In the genomic region with DNA sequence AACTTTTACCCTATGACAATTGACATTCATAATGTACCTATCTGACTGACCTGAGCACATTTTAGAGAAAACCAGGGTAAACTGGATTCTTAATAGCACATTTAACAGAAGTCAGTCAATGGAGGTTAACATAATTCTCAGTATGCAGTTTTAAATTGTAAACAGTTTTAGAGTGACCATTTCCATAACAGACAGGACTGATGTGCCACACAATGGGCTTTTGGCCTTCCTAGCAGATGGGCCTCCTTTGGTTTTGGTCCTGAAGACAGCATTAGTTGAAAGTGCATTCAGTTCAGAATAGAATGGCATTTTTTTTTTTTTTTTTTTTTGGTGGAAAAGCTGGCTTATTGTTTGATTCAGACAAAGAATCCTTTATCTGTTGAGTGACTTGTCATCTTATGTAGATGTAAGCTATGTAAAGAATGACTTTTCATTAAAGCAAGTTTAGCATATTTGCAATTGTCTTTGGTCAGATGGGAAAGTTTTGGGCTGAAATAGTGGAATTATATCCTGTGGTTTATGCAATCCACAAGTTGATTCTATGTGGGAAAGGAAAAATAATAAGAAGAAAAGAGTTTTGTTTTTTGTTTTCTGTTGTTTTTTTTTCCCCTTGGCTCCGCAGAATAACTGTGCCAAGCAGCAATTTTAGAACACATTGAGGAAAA, we compare ENCODE assay signal across 26 cellular contexts.
DNase-seq lines count a peak whose midpoint lies in the region; ATAC-seq and TF ChIP-seq lines count a peak whose summit lies in the region.
"Had no signal": no experiment of that assay in that cellular context is flagged by ENCODE, and none has a peak within 500 bp of the region (broad histone marks: within the 10 kb centered on the region; RNA-seq: fewer than 3 reads in every experiment).

No MANE protein-coding gene starts in this region.

- no TSS peak for BruUV-seq in mammary epithelial cell (replicated peaks; lab: Mats Ljungman, UMichigan)

- H3K27ac ChIP-seq in SK-N-SH (ENCODE audit: low read depth in 2 of 2, low read length in 1 of 2) (peak overlapping the region in 1 of 2 experiments; percentile 7; a peak in 1 of 4 replicates), mammary epithelial cell (ENCODE audit: insufficient read depth, low read depth, low read length) (peak overlapping the region; percentile 2)
- H3K27ac ChIP-seq: 22Rv1, brain microvascular endothelial cell, psoas muscle, SK-N-MC, skin epidermis, thoracic aorta, VCaP had no signal

- H3K4me1 ChIP-seq in SK-N-SH (ENCODE audit: control insufficient read depth in 1 of 2, insufficient read depth in 2 of 2, low read depth in 1 of 2, low read length in 1 of 2) (no peaks in the 10 kb centered on the region; a peak in 1 of 4 replicates), mammary epithelial cell (ENCODE audit: insufficient read depth, low read length) (peaks cover 39% of the 10 kb centered on the region)
- H3K4me1 ChIP-seq: psoas muscle had no signal

- H3K36me3 ChIP-seq in SK-N-SH (replicated peaks in 1 of 2; ENCODE audit: control insufficient read depth in 1 of 2, insufficient read depth in 2 of 2, low read length in 1 of 2) (no peaks in the 10 kb centered on the region), mammary epithelial cell (ENCODE audit: insufficient read depth, low read length) (no peaks in the 10 kb centered on the region)
- H3K36me3 ChIP-seq: brain microvascular endothelial cell, thoracic aorta had no signal

- TF ChIP-seq CTCF in SK-N-SH (IDR thresholded peaks at IDR 0.05) = no peak
- no peak for TF ChIP-seq CTCF in mammary epithelial cell (conservative IDR thresholded peaks at IDR 0.05 in 1 of 2, IDR thresholded peaks at IDR 0.05 in 1 of 2; ENCODE audit: extremely low read depth in 1 of 2, insufficient read depth in 1 of 2, low read depth in 1 of 2, low read length in 2 of 2)

- in situ Hi-C loops in mammary epithelial cell (cut with MboI; ENCODE audit: low sequenced_read_pairs in 2 of 2) = no loop called here

- H3K4me2 ChIP-seq in SK-N-SH = no peak overlapping the region
- H3K4me2 ChIP-seq in mammary epithelial cell (ENCODE audit: insufficient read depth, low read depth, low read length) = no peak overlapping the region

- peak in 1 of 2 experiments; percentile 48; a peak in 1 of 4 replicates for TF ChIP-seq EP300 in SK-N-SH (IDR thresholded peaks at IDR 0.05; ENCODE audit: borderline replicate concordance in 1 of 2, low read depth in 1 of 2, low read length in 1 of 2)

- H3K27me3 ChIP-seq in SK-N-SH (ENCODE audit: insufficient read depth) (no peaks in the 10 kb centered on the region), mammary epithelial cell (ENCODE audit: insufficient read depth, low read length) (no peaks in the 10 kb centered on the region)
- H3K27me3 ChIP-seq: brain microvascular endothelial cell had no signal

- H3K9ac ChIP-seq in SK-N-SH (no peak overlapping the region), mammary epithelial cell (ENCODE audit: insufficient read depth, low read length) (no peak overlapping the region)

- H3F3A ChIP-seq in SK-N-SH (replicated peaks; ENCODE audit: insufficient read depth) = no peaks in the 10 kb centered on the region

- no peak for ATAC-seq in SK-N-SH treated with all-trans-retinoic acid at 6 μM for 48 hours
- no peak for ATAC-seq in HG03039 (IDR thresholded peaks at IDR 0.05; ENCODE audit: unreplicated experiment)
- ATAC-seq: psoas muscle; stimulated activated memory B cell treated with anti-CD40 and anti-IgM and Interleukin-4, amounts not matched to agents 10 μg/mL and 1 μg/mL and 100 μg/mL, for 72 hours had no signal

- H3K4me3 ChIP-seq in SK-N-SH (ENCODE audit: low read depth in 2 of 2, low read length in 1 of 2) (no peak overlapping the region), mammary epithelial cell (replicated peaks in 1 of 3; ENCODE audit: insufficient read depth in 1 of 3, low read depth in 2 of 3, low read length in 3 of 3) (no peak overlapping the region)
- H3K4me3 ChIP-seq: psoas muscle, SK-N-MC, skin epidermis, thoracic aorta had no signal

- H3K9me3 ChIP-seq in SK-N-SH (no peaks in the 10 kb centered on the region), mammary epithelial cell (replicated peaks; ENCODE audit: insufficient read depth, low read length) (peaks cover 4% of the 10 kb centered on the region)
- H3K9me3 ChIP-seq: psoas muscle, thoracic aorta had no signal

- 34% methylated on average over 1 of the region's 1 CpG for WGBS in SK-N-SH (ENCODE audit: low lambda C conversion rate)
- 15% methylated on average over 1 of the region's 1 CpG for WGBS in mammary epithelial cell (ENCODE audit: low coverage, missing lambda C conversion rate)

- TF ChIP-seq RAD21 in SK-N-SH (IDR thresholded peaks at IDR 0.05; ENCODE audit: low read length) = no peak

- no peaks in the 10 kb centered on the region for H3K79me2 ChIP-seq in SK-N-SH (ENCODE audit: insufficient read depth)
- H3K79me2 ChIP-seq in mammary epithelial cell (ENCODE audit: insufficient read depth, low read length) = no peaks in the 10 kb centered on the region

- H2AFZ ChIP-seq in SK-N-SH (ENCODE audit: low read depth) (no peak overlapping the region), mammary epithelial cell (ENCODE audit: low read depth, low read length) (peak overlapping the region; percentile 17)

- no peaks in the 10 kb centered on the region for H3K9me2 ChIP-seq in SK-N-SH

- dilution Hi-C loops in mammary epithelial cell (cut with HindIII; ENCODE audit: low sequenced_read_pairs) = no loop called here

- DNase-seq in SK-N-SH (no peak), mammary epithelial cell (peak; percentile 38), iris pigment epithelial cell (ENCODE audit: low read depth) (peak; percentile 35), NK-92 (lab: John Stamatoyannopoulos, UW; ENCODE audit: unreplicated experiment) (no peak), activated T-cell treated with anti-CD3 and anti-CD28 coated beads for 4 hours (no peak), NCI-H82 (lab: John Stamatoyannopoulos, UW) (no peak)
- DNase-seq: activated CD4-positive, alpha-beta T cell treated with anti-CD3 and anti-CD28 coated beads, Interleukin-2, amount 50 U/mL, for 1 hour; brain microvascular endothelial cell; COR-L47; cortex of kidney; GOT3; immature natural killer cell; MM.1S; NCI-H146; NCI-H69; psoas muscle; RPMI8226; stimulated activated CD4-positive, alpha-beta T cell treated with anti-CD3 and anti-CD28 coated beads, Interleukin-2, amount 100 ng/mL, for 24 hours had no signal

- CTCF ChIA-PET in SK-N-SH (lab: Yijun Ruan, JAX) = interaction anchor here (1.0 kb wide), 1 partner anchor 15 kb away, joined by 3 read pairs; no protein-coding TSS in a partner anchor
- CTCF ChIA-PET in mammary epithelial cell (lab: Charles Lee; ENCODE audit: low non-redundant PET) = no interaction called here

- intact Hi-C loops in mammary epithelial cell (cut with micrococcal nuclease) = no loop called here

- H4K20me1 ChIP-seq in SK-N-SH (ENCODE audit: insufficient read depth) (no peaks in the 10 kb centered on the region), mammary epithelial cell (ENCODE audit: insufficient read depth, low read length) (no peaks in the 10 kb centered on the region)

- POLR2A ChIA-PET in SK-N-SH (lab: Yijun Ruan, JAX) = no interaction called here

TF ChIP-seq in SK-N-SH, 30 proteins besides CTCF, POLR2A, EP300 and RAD21:
- TF ChIP-seq, protein P1, sequence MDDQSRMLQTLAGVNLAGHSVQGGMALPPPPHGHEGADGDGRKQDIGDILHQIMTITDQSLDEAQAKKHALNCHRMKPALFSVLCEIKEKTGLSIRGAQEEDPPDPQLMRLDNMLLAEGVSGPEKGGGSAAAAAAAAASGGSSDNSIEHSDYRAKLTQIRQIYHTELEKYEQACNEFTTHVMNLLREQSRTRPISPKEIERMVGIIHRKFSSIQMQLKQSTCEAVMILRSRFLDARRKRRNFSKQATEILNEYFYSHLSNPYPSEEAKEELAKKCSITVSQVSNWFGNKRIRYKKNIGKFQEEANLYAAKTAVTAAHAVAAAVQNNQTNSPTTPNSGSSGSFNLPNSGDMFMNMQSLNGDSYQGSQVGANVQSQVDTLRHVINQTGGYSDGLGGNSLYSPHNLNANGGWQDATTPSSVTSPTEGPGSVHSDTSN (IDR thresholded peaks at IDR 0.05) = peak; percentile 22; the same call in 1 of the 2 replicates
- no peak for TF ChIP-seq RXRA (IDR thresholded peaks at IDR 0.05; ENCODE audit: borderline replicate concordance, low read depth)

TF ChIP-seq in SK-N-SH treated with all-trans-retinoic acid at 6 μM for 48 hours, 23 proteins besides CTCF, POLR2A, EP300 and RAD21 (continues in another document):
- TF ChIP-seq SNAI2 (CRISPR knock-in tag; IDR thresholded peaks at IDR 0.05) (no peak), CSDC2 (CRISPR knock-in tag; IDR thresholded peaks at IDR 0.05) (no peak), ZFP3 (CRISPR knock-in tag; IDR thresholded peaks at IDR 0.05) (no peak), TOX (CRISPR knock-in tag; IDR thresholded peaks at IDR 0.05; ENCODE audit: borderline replicate concordance) (no peak), PATZ1 (CRISPR knock-in tag; IDR thresholded peaks at IDR 0.05; ENCODE audit: borderline replicate concordance) (no peak)
- TF ChIP-seq, protein P2, sequence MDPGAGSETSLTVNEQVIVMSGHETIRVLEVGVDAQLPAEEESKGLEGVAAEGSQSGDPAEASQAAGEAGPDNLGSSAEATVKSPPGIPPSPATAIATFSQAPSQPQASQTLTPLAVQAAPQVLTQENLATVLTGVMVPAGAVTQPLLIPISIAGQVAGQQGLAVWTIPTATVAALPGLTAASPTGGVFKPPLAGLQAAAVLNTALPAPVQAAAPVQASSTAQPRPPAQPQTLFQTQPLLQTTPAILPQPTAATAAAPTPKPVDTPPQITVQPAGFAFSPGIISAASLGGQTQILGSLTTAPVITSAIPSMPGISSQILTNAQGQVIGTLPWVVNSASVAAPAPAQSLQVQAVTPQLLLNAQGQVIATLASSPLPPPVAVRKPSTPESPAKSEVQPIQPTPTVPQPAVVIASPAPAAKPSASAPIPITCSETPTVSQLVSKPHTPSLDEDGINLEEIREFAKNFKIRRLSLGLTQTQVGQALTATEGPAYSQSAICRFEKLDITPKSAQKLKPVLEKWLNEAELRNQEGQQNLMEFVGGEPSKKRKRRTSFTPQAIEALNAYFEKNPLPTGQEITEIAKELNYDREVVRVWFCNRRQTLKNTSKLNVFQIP (CRISPR knock-in tag; IDR thresholded peaks at IDR 0.05; ENCODE audit: borderline replicate concordance, low read depth) = no peak

Comparison
In these comparisons a context has a peak if more than half of its experiments do, and no peak if none do; other contexts are left out.
1. DNase-seq: peak in mammary epithelial cell (single experiment) and iris pigment epithelial cell (single experiment); none in SK-N-SH (single experiment), NK-92 (single experiment), activated T-cell treated with anti-CD3 and anti-CD28 coated beads for 4 hours (single experiment) and NCI-H82 (single experiment).